In genomic region chr19:12794936-12795335, GRCh38 we compare ENCODE assay signal across 12 cellular contexts. TPM values are rescaled to one million over a fixed set of nuclear protein-coding genes. Genes with fewer than 3 reads are reported as not detected.
DNase-seq lines count a peak whose midpoint lies in the region; ATAC-seq, FAIRE-seq and TF ChIP-seq lines count a peak whose summit lies in the region.
"Had no signal": no experiment of that assay in that cellular context is flagged by ENCODE, and none has a peak within 500 bp of the region (broad histone marks: within the 10 kb centered on the region; RNA-seq: fewer than 3 reads in every experiment).

No MANE protein-coding gene starts in this region.

- peak; percentile 26 for FAIRE-seq in endothelial cell of umbilical vein (lab: Jason Lieb, UNC)

- no peaks in the 10 kb centered on the region for H4K20me1 ChIP-seq in endothelial cell of umbilical vein (replicated peaks; ENCODE audit: control insufficient read depth, extremely low read depth, insufficient read depth, low read length)

- ATAC-seq in T-cell (replicated peaks in 1 of 4) (no peak), gastrocnemius medialis (no peak), HG03469 (IDR thresholded peaks at IDR 0.05; ENCODE audit: unreplicated experiment) (no peak)

- H3K4me1 Mint-ChIP-seq in CD8-positive, alpha-beta memory T cell = peaks cover 30 to 38% (median 37%) of the 10 kb centered on the region in 3 donors
- H3K4me1 Mint-ChIP-seq in T-cell = peaks cover 35 to 42% (median 37%) of the 10 kb centered on the region in 3 donors

- no peak for TF ChIP-seq POLR2A in endothelial cell of umbilical vein (IDR thresholded peaks at IDR 0.05; ENCODE audit: low read depth, low read length)
- TF ChIP-seq POLR2A in gastrocnemius medialis (IDR thresholded peaks at IDR 0.05) = no peak

- POLR2A ChIA-PET in CD8-positive, alpha-beta memory T cell (lab: Charles Lee) = interaction anchor here (0.6 to 7.5 kb wide), 5 partner anchors 13 to 1832 kb away, joined by 3 to 167 read pairs (median 9); no protein-coding TSS in a partner anchor
- POLR2A ChIA-PET in T-cell (lab: Charles Lee) = interaction anchor here (0.5 to 1.0 kb wide), 3 partner anchors 12 to 70 kb away, joined by 3 to 5 read pairs (median 3); no protein-coding TSS in a partner anchor
- POLR2A ChIA-PET in endothelial cell of umbilical vein (lab: Charles Lee) = interaction anchor here (0.7 to 4.1 kb wide), 2 partner anchors 18 to 63 kb away, joined by 3 to 94 read pairs; partner anchors contain the start of gene HOOK2

- H2AFZ ChIP-seq in endothelial cell of umbilical vein (ENCODE audit: low read depth, low read length) = no peak overlapping the region

- peaks cover 33% of the 10 kb centered on the region for H3K4me1 ChIP-seq in CD8-positive, alpha-beta memory T cell (ENCODE audit: insufficient read depth, low read length)
- H3K4me1 ChIP-seq in endothelial cell of umbilical vein (ENCODE audit: control insufficient read depth, extremely low read depth, insufficient read depth, low read length) = peaks cover 23% of the 10 kb centered on the region
- peaks cover 14 to 18% of the 10 kb centered on the region in 2 donors for H3K4me1 ChIP-seq in gastrocnemius medialis

- H3K4me3 ChIP-seq in CD8-positive, alpha-beta memory T cell (ENCODE audit: low read length) = no peak overlapping the region
- no peak overlapping the region for H3K4me3 ChIP-seq in endothelial cell of umbilical vein (replicated peaks in 1 of 3; ENCODE audit: insufficient read depth in 1 of 3, low read depth in 1 of 3, low read length in 3 of 3)
- H3K4me3 ChIP-seq in gastrocnemius medialis = no peak overlapping the region

- peaks cover 0 to 4% (median 2%) of the 10 kb centered on the region in 5 donors for H3K9me3 Mint-ChIP-seq in CD8-positive, alpha-beta memory T cell
- H3K9me3 Mint-ChIP-seq in T-cell = no peaks in the 10 kb centered on the region

- dilution Hi-C loops in endothelial cell of umbilical vein (cut with MboI; ENCODE audit: extremely low pct_ligation_motif_present, low sequenced_read_pairs) = no loop called here

- H3K27me3 ChIP-seq in CD8-positive, alpha-beta memory T cell (ENCODE audit: insufficient read depth, low read length, poor library complexity, severe bottlenecking) = no peaks in the 10 kb centered on the region
- no peaks in the 10 kb centered on the region for H3K27me3 ChIP-seq in endothelial cell of umbilical vein (ENCODE audit: control insufficient read depth in 2 of 2, insufficient read depth in 2 of 2, low read length in 2 of 2)
- no peaks in the 10 kb centered on the region for H3K27me3 ChIP-seq in gastrocnemius medialis

- H3K9me1 ChIP-seq in endothelial cell of umbilical vein (replicated peaks; ENCODE audit: control insufficient read depth, extremely low read depth, insufficient read depth, low read length) = no peaks in the 10 kb centered on the region

- H3K4me2 ChIP-seq in endothelial cell of umbilical vein (ENCODE audit: insufficient read depth, low read length) = no peak overlapping the region

- TF ChIP-seq CTCF in endothelial cell of umbilical vein (IDR thresholded peaks at IDR 0.05; ENCODE audit: extremely low read depth in 1 of 2, insufficient read depth in 1 of 2, low read depth in 1 of 2, low read length in 2 of 2) = no peak
- TF ChIP-seq CTCF in gastrocnemius medialis (IDR thresholded peaks at IDR 0.05 in 4 of 5, conservative IDR thresholded peaks at IDR 0.05 in 1 of 5) = no peak

- H3K27me3 Mint-ChIP-seq in CD8-positive, alpha-beta memory T cell = peaks cover 0 to 31% of the 10 kb centered on the region in 2 donors
- no peaks in the 10 kb centered on the region for H3K27me3 Mint-ChIP-seq in T-cell

- peaks cover 7% of the 10 kb centered on the region for H3K36me3 ChIP-seq in CD8-positive, alpha-beta memory T cell (ENCODE audit: insufficient read depth, low read length)
- peaks cover 0 to 8% of the 10 kb centered on the region in 2 experiments for H3K36me3 ChIP-seq in endothelial cell of umbilical vein (ENCODE audit: control insufficient read depth in 2 of 2, extremely low read depth in 1 of 2, insufficient read depth in 2 of 2, low read length in 2 of 2)
- peaks cover 0 to 14% of the 10 kb centered on the region in 2 donors for H3K36me3 ChIP-seq in gastrocnemius medialis

- intact Hi-C loops in endothelial cell of umbilical vein (cut with micrococcal nuclease) = no loop called here
- intact Hi-C loops in gastrocnemius medialis (cut with DNase I; ENCODE audit: low total_unique reads) = loop anchor here (5.0 kb wide), 4 partner anchors 73 to 1052 kb away; partner anchors contain the start of genes FARSA, IER2, STX10 and TNPO2

- H3K9me3 ChIP-seq in CD8-positive, alpha-beta memory T cell (ENCODE audit: low read length) = no peaks in the 10 kb centered on the region
- H3K9me3 ChIP-seq in endothelial cell of umbilical vein (replicated peaks; ENCODE audit: control insufficient read depth, insufficient read depth, low read length) = no peaks in the 10 kb centered on the region
- no peaks in the 10 kb centered on the region for H3K9me3 ChIP-seq in gastrocnemius medialis

- CTCF ChIA-PET in CD8-positive, alpha-beta memory T cell (lab: Charles Lee) = interaction anchor here (1.5 to 13.7 kb wide), 5 partner anchors 18 to 119 kb away, joined by 3 to 483 read pairs (median 23); partner anchors contain the start of gene HOOK2
- CTCF ChIA-PET in T-cell (lab: Charles Lee) (interaction anchor here in 1 of 2 donors (0.7 to 3.8 kb wide), 5 partner anchors 8 to 118 kb away, joined by 4 to 48 read pairs (median 5); no protein-coding TSS in a partner anchor), endothelial cell of umbilical vein (lab: Charles Lee) (interaction anchor here (1.9 to 13.8 kb wide), 4 partner anchors 12 to 53 kb away, joined by 14 to 524 read pairs (median 208); partner anchors contain the start of gene HOOK2)

- peak overlapping the region; percentile 91 to 99 (median 96) for H3K27ac Mint-ChIP-seq in CD8-positive, alpha-beta memory T cell
- H3K27ac Mint-ChIP-seq in T-cell = peak overlapping the region; percentile 92 to 97

- in situ Hi-C loops in gastrocnemius medialis (cut with MboI; ENCODE audit: low sequenced_read_pairs in 4 of 4) = loop anchor here in 2 of 4 donors (5.0 kb wide), 1 partner anchor 33 kb away; no protein-coding TSS in a partner anchor

- H3K27ac ChIP-seq in CD8-positive, alpha-beta memory T cell (ENCODE audit: low read depth, low read length) = peak overlapping the region; percentile 99
- H3K27ac ChIP-seq in endothelial cell of umbilical vein (ENCODE audit: insufficient read depth, low read depth, low read length) (no peak overlapping the region), gastrocnemius medialis (peak overlapping the region; percentile 99 to 100 (median 100)), caudate nucleus (ENCODE audit: low read depth, low read length) (no peak overlapping the region)

- no peak for DNase-seq in CD8-positive, alpha-beta memory T cell
- no peak for DNase-seq in T-cell
- DNase-seq in endothelial cell of umbilical vein (ENCODE audit: low read depth, low spot score) = no peak
- DNase-seq in gastrocnemius medialis = no peak
- no peak for DNase-seq in caudate nucleus (lab: John Stamatoyannopoulos, UW)
- no peak for DNase-seq in NCI-H1092 treated with DMSO at 0.1 percent for 48 hours (lab: John Stamatoyannopoulos, UW)
- no peak for DNase-seq in stimulated activated CD4-positive, alpha-beta T cell treated with anti-CD3 and anti-CD28 coated beads, Interleukin-1b, Interleukin-23, amount 100 ng/mL, for 48 hours
- DNase-seq: activated CD4-positive, alpha-beta T cell treated with anti-CD3 and anti-CD28 coated beads for 4 hours; cerebellar nuclear complex; hippocampal formation; NCI-H1417 treated with DMSO at 0.1 percent for 48 hours had no signal

- no TSS peak for BruUV-seq in endothelial cell of umbilical vein (replicated peaks; lab: Mats Ljungman, UMichigan)

- peaks cover 0 to 31% (median 6%) of the 10 kb centered on the region in 3 donors for H3K36me3 Mint-ChIP-seq in CD8-positive, alpha-beta memory T cell
- H3K36me3 Mint-ChIP-seq in T-cell = peaks cover 3% of the 10 kb centered on the region

- no peak overlapping the region for H3K9ac ChIP-seq in endothelial cell of umbilical vein (replicated peaks; ENCODE audit: extremely low read depth, insufficient read depth, low read length)

- peak overlapping the region in 6 of 7 donors; percentile 78 to 100 (median 84) for H3K4me3 Mint-ChIP-seq in CD8-positive, alpha-beta memory T cell
- peak overlapping the region; percentile 71 to 92 (median 80) for H3K4me3 Mint-ChIP-seq in T-cell

- peaks cover 15% of the 10 kb centered on the region for H3K79me2 ChIP-seq in endothelial cell of umbilical vein (ENCODE audit: control insufficient read depth, insufficient read depth, low read length)

RNA-seq across cellular contexts. Expression of gene JUNB, which starts 3.6 kb away (rescaled TPM):
- 100 to 1,000 TPM; 249 to 259 TPM for total RNA-seq in CD8-positive, alpha-beta memory T cell
- 1,529 TPM for polyA plus RNA-seq in CD8-positive, alpha-beta memory T cell
- total RNA-seq in T-cell (1,000 to 10,000 TPM in 2 of 5 donors, 100 to 1,000 TPM in 3; 117 to 2,289 (median 138) TPM), endothelial cell of umbilical vein (22.8 and 31.6 TPM in 2 replicates), gastrocnemius medialis (100 to 1,000 TPM in 2 of 4 donors, 10 to 100 TPM in 2; 59.0 to 200 (median 128) TPM)
- 72.9 and 74.4 TPM in 2 replicates for polyA plus RNA-seq in endothelial cell of umbilical vein
- polyA plus RNA-seq in endothelial cell of umbilical vein (2011; cell fraction: cytosol; rRNA removed) = 26.6 and 63.6 TPM in 2 replicates
- 92.2 and 120 TPM in 2 replicates for polyA plus RNA-seq in endothelial cell of umbilical vein (2011; cell fraction: nucleus; rRNA removed)
- 11.7 and 24.3 TPM in 2 replicates for polyA plus RNA-seq in endothelial cell of umbilical vein (2012)
- polyA minus RNA-seq in endothelial cell of umbilical vein = 12.4 and 15.3 TPM in 2 replicates
- polyA minus RNA-seq in endothelial cell of umbilical vein (2011; cell fraction: cytosol; rRNA and poly(A)+ RNA removed) = 126 TPM
- polyA minus RNA-seq in endothelial cell of umbilical vein (2011; cell fraction: nucleus; rRNA and poly(A)+ RNA removed) = 21.6 and 61.5 TPM in 2 replicates

RNA-seq across cellular contexts. Expression of gene PRDX2, which starts 6.7 kb away (rescaled TPM):
- 100 to 1,000 TPM; 183 to 184 TPM for total RNA-seq in CD8-positive, alpha-beta memory T cell
- polyA plus RNA-seq in CD8-positive, alpha-beta memory T cell = 257 TPM
- total RNA-seq in T-cell (100 to 1,000 TPM in 3 of 5 donors, 10 to 100 TPM in 2; 94.5 to 150 (median 134) TPM), endothelial cell of umbilical vein (247 and 255 TPM in 2 replicates), gastrocnemius medialis (100 to 1,000 TPM; 357 to 551 (median 406) TPM)
- polyA plus RNA-seq in endothelial cell of umbilical vein = 490 and 492 TPM in 2 replicates
- polyA plus RNA-seq in endothelial cell of umbilical vein (2011; cell fraction: cytosol; rRNA removed) = 437 and 438 TPM in 2 replicates
- 163 and 200 TPM in 2 replicates for polyA plus RNA-seq in endothelial cell of umbilical vein (2011; cell fraction: nucleus; rRNA removed)
- polyA plus RNA-seq in endothelial cell of umbilical vein (2012) = 389 and 460 TPM in 2 replicates
- 168 and 191 TPM in 2 replicates for polyA minus RNA-seq in endothelial cell of umbilical vein
- polyA minus RNA-seq in endothelial cell of umbilical vein (2011; cell fraction: cytosol; rRNA and poly(A)+ RNA removed) = 491 TPM
- 32.8 and 38.3 TPM in 2 replicates for polyA minus RNA-seq in endothelial cell of umbilical vein (2011; cell fraction: nucleus; rRNA and poly(A)+ RNA removed)

RNA-seq across cellular contexts. Expression of gene THSD8, which starts 6.9 kb away (rescaled TPM):
- 10 to 100 TPM; 24.6 to 31.0 TPM for total RNA-seq in CD8-positive, alpha-beta memory T cell
- not detected for polyA plus RNA-seq in CD8-positive, alpha-beta memory T cell
- total RNA-seq in T-cell (1 to 10 TPM in 1 of 5 donors, under 1 TPM in 3, not detected in 1; 0.63 to 2.4 (median 0.97) TPM), endothelial cell of umbilical vein (13.2 and 15.9 TPM in 2 replicates), gastrocnemius medialis (not detected)
- 2.6 TPM in 1 of 2 replicates, not detected in the other for polyA plus RNA-seq in endothelial cell of umbilical vein
- polyA plus RNA-seq in endothelial cell of umbilical vein (2011; cell fraction: cytosol; rRNA removed) = 2.1 and 3.7 TPM in 2 replicates
- polyA plus RNA-seq in endothelial cell of umbilical vein (2011; cell fraction: nucleus; rRNA removed) = 1.5 and 2.3 TPM in 2 replicates
- polyA plus RNA-seq in endothelial cell of umbilical vein (2012) = 9.7 and 11.2 TPM in 2 replicates
- polyA minus RNA-seq in endothelial cell of umbilical vein = not detected in 2 replicates
- not detected for polyA minus RNA-seq in endothelial cell of umbilical vein (2011; cell fraction: cytosol; rRNA and poly(A)+ RNA removed)
- not detected in 2 replicates for polyA minus RNA-seq in endothelial cell of umbilical vein (2011; cell fraction: nucleus; rRNA and poly(A)+ RNA removed)

RNA-seq across cellular contexts. Expression of gene RNASEH2A, which starts 11.4 kb away (rescaled TPM):
- total RNA-seq in CD8-positive, alpha-beta memory T cell = 10 to 100 TPM; 51.5 to 62.4 TPM
- polyA plus RNA-seq in CD8-positive, alpha-beta memory T cell = 24.1 TPM
- total RNA-seq in T-cell (10 to 100 TPM in 3 of 5 donors, 1 to 10 TPM in 2; 4.7 to 18.0 (median 15.0) TPM), endothelial cell of umbilical vein (25.6 and 28.5 TPM in 2 replicates), gastrocnemius medialis (1 to 10 TPM; 1.0 to 3.9 (median 2.4) TPM)
- 36.7 and 45.4 TPM in 2 replicates for polyA plus RNA-seq in endothelial cell of umbilical vein
- 37.3 and 43.6 TPM in 2 replicates for polyA plus RNA-seq in endothelial cell of umbilical vein (2011; cell fraction: cytosol; rRNA removed)
- polyA plus RNA-seq in endothelial cell of umbilical vein (2011; cell fraction: nucleus; rRNA removed) = 20.3 and 27.2 TPM in 2 replicates
- polyA plus RNA-seq in endothelial cell of umbilical vein (2012) = 23.5 and 28.2 TPM in 2 replicates
- 33.3 and 34.1 TPM in 2 replicates for polyA minus RNA-seq in endothelial cell of umbilical vein
- polyA minus RNA-seq in endothelial cell of umbilical vein (2011; cell fraction: cytosol; rRNA and poly(A)+ RNA removed) = 111 TPM
- polyA minus RNA-seq in endothelial cell of umbilical vein (2011; cell fraction: nucleus; rRNA and poly(A)+ RNA removed) = 5.2 and 5.4 TPM in 2 replicates

RNA-seq across cellular contexts. Expression of gene HOOK2, which starts 19.6 kb away (rescaled TPM):
- total RNA-seq in CD8-positive, alpha-beta memory T cell = 10 to 100 TPM in 1 of 2 experiments, 1 to 10 TPM in 1; 9.8 to 11.4 TPM
- 2.9 TPM for polyA plus RNA-seq in CD8-positive, alpha-beta memory T cell
- total RNA-seq in T-cell (10 to 100 TPM; 19.7 to 26.6 (median 22.8) TPM), endothelial cell of umbilical vein (17.3 and 20.0 TPM in 2 replicates), gastrocnemius medialis (10 to 100 TPM; 12.3 to 23.4 (median 17.6) TPM)
- 7.6 and 8.0 TPM in 2 replicates for polyA plus RNA-seq in endothelial cell of umbilical vein
- 4.0 and 4.8 TPM in 2 replicates for polyA plus RNA-seq in endothelial cell of umbilical vein (2011; cell fraction: cytosol; rRNA removed)
- polyA plus RNA-seq in endothelial cell of umbilical vein (2011; cell fraction: nucleus; rRNA removed) = 49.2 and 50.7 TPM in 2 replicates
- 9.4 and 14.5 TPM in 2 replicates for polyA plus RNA-seq in endothelial cell of umbilical vein (2012)
- polyA minus RNA-seq in endothelial cell of umbilical vein = 11.5 and 14.9 TPM in 2 replicates
- 5.0 TPM for polyA minus RNA-seq in endothelial cell of umbilical vein (2011; cell fraction: cytosol; rRNA and poly(A)+ RNA removed)
- polyA minus RNA-seq in endothelial cell of umbilical vein (2011; cell fraction: nucleus; rRNA and poly(A)+ RNA removed) = 15.1 and 18.5 TPM in 2 replicates

Comparison
In these comparisons a context has a peak if more than half of its experiments do, and no peak if none do; other contexts are left out.
1. H3K27ac ChIP-seq: peak in CD8-positive, alpha-beta memory T cell (single experiment) and gastrocnemius medialis (4 of 4); none in endothelial cell of umbilical vein (single experiment) and caudate nucleus (single experiment).